Comparison of ENCODE assay signal across 1 cellular context in the genomic region with DNA sequence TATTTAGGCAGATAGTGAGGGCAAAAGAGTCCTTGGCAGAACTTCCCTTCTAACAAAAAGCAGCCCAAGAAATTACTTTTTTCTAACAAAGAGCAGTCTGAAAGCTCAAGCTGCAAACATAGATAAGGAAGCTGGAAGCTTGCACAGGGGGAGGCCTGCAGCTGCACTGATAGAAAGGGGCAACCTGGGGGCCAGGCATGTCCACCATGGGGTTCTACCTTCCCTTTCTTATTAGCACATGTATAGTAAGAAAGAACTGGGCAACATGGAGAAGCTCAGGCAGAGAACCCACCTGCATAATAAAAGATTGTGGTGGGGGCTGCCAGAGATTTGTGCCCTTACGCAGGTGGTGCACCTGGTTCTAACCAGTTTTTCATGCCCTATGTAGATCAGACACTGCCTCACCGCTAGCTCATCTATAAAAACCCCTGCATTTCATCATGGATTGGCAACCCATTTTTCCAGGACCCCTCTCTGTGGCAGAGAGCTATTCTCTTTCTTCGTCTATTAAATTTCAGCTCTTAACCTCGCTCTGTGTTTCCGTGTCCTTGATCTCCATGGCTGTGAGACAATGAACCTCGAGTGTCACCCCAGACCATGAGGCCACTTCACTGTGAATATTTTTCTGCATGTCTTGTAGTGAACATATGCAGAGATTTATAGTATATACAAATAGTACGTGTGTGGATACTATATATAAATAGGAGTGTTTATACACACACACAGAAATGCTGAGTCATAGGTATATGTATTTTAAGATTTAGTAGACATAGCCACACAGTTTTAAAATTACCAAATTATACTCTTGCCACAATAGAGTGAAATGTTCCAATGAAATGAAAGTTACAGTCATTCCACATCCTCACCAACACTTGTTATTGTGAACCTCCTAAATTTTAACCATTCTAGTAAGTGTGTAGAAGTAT.
TF ChIP-seq lines count a peak whose summit lies in the region.

No MANE protein-coding gene starts in this region.

TF ChIP-seq in K562, 482 proteins besides CTCF, POLR2A, EP300 and RAD21 (continued from another document and continues in another):
- TF ChIP-seq NONO (IDR thresholded peaks at IDR 0.05; ENCODE audit: low read depth in 2 of 2, low read length in 1 of 2) = peak in 1 of 2 experiments; percentile 42; a peak in 1 of 4 replicates
- peak; percentile 80 to 84 for TF ChIP-seq TRIM24 (IDR thresholded peaks at IDR 0.05)
- TF ChIP-seq NFYB (IDR thresholded peaks at IDR 0.05; ENCODE audit: extremely low read depth, insufficient read length) = no peak
- no peak for TF ChIP-seq ARHGAP35 (IDR thresholded peaks at IDR 0.05; ENCODE audit: partially characterized antibody)
- TF ChIP-seq, protein P1, sequence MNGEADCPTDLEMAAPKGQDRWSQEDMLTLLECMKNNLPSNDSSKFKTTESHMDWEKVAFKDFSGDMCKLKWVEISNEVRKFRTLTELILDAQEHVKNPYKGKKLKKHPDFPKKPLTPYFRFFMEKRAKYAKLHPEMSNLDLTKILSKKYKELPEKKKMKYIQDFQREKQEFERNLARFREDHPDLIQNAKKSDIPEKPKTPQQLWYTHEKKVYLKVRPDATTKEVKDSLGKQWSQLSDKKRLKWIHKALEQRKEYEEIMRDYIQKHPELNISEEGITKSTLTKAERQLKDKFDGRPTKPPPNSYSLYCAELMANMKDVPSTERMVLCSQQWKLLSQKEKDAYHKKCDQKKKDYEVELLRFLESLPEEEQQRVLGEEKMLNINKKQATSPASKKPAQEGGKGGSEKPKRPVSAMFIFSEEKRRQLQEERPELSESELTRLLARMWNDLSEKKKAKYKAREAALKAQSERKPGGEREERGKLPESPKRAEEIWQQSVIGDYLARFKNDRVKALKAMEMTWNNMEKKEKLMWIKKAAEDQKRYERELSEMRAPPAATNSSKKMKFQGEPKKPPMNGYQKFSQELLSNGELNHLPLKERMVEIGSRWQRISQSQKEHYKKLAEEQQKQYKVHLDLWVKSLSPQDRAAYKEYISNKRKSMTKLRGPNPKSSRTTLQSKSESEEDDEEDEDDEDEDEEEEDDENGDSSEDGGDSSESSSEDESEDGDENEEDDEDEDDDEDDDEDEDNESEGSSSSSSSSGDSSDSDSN (IDR thresholded peaks at IDR 0.05; ENCODE audit: borderline replicate concordance in 1 of 2, low read depth in 2 of 2, low read length in 2 of 2) = no peak
- TF ChIP-seq, protein P2, sequence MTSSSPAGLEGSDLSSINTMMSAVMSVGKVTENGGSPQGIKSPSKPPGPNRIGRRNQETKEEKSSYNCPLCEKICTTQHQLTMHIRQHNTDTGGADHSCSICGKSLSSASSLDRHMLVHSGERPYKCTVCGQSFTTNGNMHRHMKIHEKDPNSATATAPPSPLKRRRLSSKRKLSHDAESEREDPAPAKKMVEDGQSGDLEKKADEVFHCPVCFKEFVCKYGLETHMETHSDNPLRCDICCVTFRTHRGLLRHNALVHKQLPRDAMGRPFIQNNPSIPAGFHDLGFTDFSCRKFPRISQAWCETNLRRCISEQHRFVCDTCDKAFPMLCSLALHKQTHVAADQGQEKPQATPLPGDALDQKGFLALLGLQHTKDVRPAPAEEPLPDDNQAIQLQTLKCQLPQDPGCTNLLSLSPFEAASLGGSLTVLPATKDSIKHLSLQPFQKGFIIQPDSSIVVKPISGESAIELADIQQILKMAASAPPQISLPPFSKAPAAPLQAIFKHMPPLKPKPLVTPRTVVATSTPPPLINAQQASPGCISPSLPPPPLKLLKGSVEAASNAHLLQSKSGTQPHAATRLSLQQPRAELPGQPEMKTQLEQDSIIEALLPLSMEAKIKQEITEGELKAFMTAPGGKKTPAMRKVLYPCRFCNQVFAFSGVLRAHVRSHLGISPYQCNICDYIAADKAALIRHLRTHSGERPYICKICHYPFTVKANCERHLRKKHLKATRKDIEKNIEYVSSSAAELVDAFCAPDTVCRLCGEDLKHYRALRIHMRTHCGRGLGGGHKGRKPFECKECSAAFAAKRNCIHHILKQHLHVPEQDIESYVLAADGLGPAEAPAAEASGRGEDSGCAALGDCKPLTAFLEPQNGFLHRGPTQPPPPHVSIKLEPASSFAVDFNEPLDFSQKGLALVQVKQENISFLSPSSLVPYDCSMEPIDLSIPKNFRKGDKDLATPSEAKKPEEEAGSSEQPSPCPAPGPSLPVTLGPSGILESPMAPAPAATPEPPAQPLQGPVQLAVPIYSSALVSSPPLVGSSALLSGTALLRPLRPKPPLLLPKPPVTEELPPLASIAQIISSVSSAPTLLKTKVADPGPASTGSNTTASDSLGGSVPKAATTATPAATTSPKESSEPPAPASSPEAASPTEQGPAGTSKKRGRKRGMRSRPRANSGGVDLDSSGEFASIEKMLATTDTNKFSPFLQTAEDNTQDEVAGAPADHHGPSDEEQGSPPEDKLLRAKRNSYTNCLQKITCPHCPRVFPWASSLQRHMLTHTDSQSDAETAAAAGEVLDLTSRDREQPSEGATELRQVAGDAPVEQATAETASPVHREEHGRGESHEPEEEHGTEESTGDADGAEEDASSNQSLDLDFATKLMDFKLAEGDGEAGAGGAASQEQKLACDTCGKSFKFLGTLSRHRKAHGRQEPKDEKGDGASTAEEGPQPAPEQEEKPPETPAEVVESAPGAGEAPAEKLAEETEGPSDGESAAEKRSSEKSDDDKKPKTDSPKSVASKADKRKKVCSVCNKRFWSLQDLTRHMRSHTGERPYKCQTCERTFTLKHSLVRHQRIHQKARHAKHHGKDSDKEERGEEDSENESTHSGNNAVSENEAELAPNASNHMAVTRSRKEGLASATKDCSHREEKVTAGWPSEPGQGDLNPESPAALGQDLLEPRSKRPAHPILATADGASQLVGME (CRISPR knock-in tag; IDR thresholded peaks at IDR 0.05) = no peak
- TF ChIP-seq ATF7 (IDR thresholded peaks at IDR 0.05) = 0 out of 2 replicates have a peak, but pooled peaks have one; percentile 13
- TF ChIP-seq CCNT2 (IDR thresholded peaks at IDR 0.05; ENCODE audit: borderline replicate concordance, extremely low read depth, insufficient read length, low read depth, low read length) = peak; percentile 55
- TF ChIP-seq RNF2 (IDR thresholded peaks at IDR 0.05) = 0 out of 2 replicates have a peak, but pooled peaks have one; percentile 25
- TF ChIP-seq DMBX1 (CRISPR knock-in tag; IDR thresholded peaks at IDR 0.05; ENCODE audit: borderline replicate concordance) = peak; percentile 80; the same call in 1 of the 2 replicates
- TF ChIP-seq ZNF253 (CRISPR knock-in tag; conservative IDR thresholded peaks at IDR 0.05) = no peak
- TF ChIP-seq ETV1 (tag; conservative IDR thresholded peaks at IDR 0.05; ENCODE audit: low read depth) = peak; percentile 28; the same call in 1 of the 2 replicates
- TF ChIP-seq MAFK (IDR thresholded peaks at IDR 0.05; ENCODE audit: low read length) = peak; percentile 81
- peak; percentile 91 for TF ChIP-seq NCOR1 (IDR thresholded peaks at IDR 0.05)
- TF ChIP-seq ZNF134 (CRISPR knock-in tag; conservative IDR thresholded peaks at IDR 0.05) = no peak
- TF ChIP-seq ARID1B (IDR thresholded peaks at IDR 0.05) = peak; percentile 97
- TF ChIP-seq, protein P3, sequence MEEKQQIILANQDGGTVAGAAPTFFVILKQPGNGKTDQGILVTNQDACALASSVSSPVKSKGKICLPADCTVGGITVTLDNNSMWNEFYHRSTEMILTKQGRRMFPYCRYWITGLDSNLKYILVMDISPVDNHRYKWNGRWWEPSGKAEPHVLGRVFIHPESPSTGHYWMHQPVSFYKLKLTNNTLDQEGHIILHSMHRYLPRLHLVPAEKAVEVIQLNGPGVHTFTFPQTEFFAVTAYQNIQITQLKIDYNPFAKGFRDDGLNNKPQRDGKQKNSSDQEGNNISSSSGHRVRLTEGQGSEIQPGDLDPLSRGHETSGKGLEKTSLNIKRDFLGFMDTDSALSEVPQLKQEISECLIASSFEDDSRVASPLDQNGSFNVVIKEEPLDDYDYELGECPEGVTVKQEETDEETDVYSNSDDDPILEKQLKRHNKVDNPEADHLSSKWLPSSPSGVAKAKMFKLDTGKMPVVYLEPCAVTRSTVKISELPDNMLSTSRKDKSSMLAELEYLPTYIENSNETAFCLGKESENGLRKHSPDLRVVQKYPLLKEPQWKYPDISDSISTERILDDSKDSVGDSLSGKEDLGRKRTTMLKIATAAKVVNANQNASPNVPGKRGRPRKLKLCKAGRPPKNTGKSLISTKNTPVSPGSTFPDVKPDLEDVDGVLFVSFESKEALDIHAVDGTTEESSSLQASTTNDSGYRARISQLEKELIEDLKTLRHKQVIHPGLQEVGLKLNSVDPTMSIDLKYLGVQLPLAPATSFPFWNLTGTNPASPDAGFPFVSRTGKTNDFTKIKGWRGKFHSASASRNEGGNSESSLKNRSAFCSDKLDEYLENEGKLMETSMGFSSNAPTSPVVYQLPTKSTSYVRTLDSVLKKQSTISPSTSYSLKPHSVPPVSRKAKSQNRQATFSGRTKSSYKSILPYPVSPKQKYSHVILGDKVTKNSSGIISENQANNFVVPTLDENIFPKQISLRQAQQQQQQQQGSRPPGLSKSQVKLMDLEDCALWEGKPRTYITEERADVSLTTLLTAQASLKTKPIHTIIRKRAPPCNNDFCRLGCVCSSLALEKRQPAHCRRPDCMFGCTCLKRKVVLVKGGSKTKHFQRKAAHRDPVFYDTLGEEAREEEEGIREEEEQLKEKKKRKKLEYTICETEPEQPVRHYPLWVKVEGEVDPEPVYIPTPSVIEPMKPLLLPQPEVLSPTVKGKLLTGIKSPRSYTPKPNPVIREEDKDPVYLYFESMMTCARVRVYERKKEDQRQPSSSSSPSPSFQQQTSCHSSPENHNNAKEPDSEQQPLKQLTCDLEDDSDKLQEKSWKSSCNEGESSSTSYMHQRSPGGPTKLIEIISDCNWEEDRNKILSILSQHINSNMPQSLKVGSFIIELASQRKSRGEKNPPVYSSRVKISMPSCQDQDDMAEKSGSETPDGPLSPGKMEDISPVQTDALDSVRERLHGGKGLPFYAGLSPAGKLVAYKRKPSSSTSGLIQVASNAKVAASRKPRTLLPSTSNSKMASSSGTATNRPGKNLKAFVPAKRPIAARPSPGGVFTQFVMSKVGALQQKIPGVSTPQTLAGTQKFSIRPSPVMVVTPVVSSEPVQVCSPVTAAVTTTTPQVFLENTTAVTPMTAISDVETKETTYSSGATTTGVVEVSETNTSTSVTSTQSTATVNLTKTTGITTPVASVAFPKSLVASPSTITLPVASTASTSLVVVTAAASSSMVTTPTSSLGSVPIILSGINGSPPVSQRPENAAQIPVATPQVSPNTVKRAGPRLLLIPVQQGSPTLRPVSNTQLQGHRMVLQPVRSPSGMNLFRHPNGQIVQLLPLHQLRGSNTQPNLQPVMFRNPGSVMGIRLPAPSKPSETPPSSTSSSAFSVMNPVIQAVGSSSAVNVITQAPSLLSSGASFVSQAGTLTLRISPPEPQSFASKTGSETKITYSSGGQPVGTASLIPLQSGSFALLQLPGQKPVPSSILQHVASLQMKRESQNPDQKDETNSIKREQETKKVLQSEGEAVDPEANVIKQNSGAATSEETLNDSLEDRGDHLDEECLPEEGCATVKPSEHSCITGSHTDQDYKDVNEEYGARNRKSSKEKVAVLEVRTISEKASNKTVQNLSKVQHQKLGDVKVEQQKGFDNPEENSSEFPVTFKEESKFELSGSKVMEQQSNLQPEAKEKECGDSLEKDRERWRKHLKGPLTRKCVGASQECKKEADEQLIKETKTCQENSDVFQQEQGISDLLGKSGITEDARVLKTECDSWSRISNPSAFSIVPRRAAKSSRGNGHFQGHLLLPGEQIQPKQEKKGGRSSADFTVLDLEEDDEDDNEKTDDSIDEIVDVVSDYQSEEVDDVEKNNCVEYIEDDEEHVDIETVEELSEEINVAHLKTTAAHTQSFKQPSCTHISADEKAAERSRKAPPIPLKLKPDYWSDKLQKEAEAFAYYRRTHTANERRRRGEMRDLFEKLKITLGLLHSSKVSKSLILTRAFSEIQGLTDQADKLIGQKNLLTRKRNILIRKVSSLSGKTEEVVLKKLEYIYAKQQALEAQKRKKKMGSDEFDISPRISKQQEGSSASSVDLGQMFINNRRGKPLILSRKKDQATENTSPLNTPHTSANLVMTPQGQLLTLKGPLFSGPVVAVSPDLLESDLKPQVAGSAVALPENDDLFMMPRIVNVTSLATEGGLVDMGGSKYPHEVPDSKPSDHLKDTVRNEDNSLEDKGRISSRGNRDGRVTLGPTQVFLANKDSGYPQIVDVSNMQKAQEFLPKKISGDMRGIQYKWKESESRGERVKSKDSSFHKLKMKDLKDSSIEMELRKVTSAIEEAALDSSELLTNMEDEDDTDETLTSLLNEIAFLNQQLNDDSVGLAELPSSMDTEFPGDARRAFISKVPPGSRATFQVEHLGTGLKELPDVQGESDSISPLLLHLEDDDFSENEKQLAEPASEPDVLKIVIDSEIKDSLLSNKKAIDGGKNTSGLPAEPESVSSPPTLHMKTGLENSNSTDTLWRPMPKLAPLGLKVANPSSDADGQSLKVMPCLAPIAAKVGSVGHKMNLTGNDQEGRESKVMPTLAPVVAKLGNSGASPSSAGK (IDR thresholded peaks at IDR 0.05) = peak; percentile 75
- no peak for TF ChIP-seq PRMT5 (CRISPR knock-in tag; IDR thresholded peaks at IDR 0.05)
- peak; percentile 5; the same call in 1 of the 2 replicates for TF ChIP-seq GATAD2B (IDR thresholded peaks at IDR 0.05; ENCODE audit: borderline replicate concordance)
- TF ChIP-seq HDAC1 (IDR thresholded peaks at IDR 0.05) = peak in 1 of 2 experiments; percentile 36; a peak in 1 of 4 replicates
- TF ChIP-seq NCOA1 (IDR thresholded peaks at IDR 0.05; ENCODE audit: low read depth) = peak; percentile 47
- peak; percentile 94 for TF ChIP-seq ZNF316 (IDR thresholded peaks at IDR 0.05)
- peak; percentile 80 for TF ChIP-seq POLR2AphosphoS5 (IDR thresholded peaks at IDR 0.05; ENCODE audit: control insufficient read depth, insufficient read depth, low read depth, low read length)
- TF ChIP-seq NCOA6 (IDR thresholded peaks at IDR 0.05) = no peak
- no peak for TF ChIP-seq ARID2 (IDR thresholded peaks at IDR 0.05)
- peak; percentile 84 for TF ChIP-seq GATA2 (CRISPR knock-in tag; IDR thresholded peaks at IDR 0.05)
- peak; percentile 35; the same call in 1 of the 2 replicates for TF ChIP-seq CC2D1A (IDR thresholded peaks at IDR 0.05)
- peak; percentile 89 for TF ChIP-seq SMARCE1 (IDR thresholded peaks at IDR 0.05)
- peak; percentile 85 for TF ChIP-seq SMAD4 (CRISPR knock-in tag; conservative IDR thresholded peaks at IDR 0.05)
- TF ChIP-seq RBFOX2 (IDR thresholded peaks at IDR 0.05; ENCODE audit: low read depth, low read length) = no peak
- TF ChIP-seq, protein P4, sequence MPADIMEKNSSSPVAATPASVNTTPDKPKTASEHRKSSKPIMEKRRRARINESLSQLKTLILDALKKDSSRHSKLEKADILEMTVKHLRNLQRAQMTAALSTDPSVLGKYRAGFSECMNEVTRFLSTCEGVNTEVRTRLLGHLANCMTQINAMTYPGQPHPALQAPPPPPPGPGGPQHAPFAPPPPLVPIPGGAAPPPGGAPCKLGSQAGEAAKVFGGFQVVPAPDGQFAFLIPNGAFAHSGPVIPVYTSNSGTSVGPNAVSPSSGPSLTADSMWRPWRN (IDR thresholded peaks at IDR 0.05; ENCODE audit: low read depth) = peak; percentile 42; the same call in 1 of the 2 replicates
- TF ChIP-seq MEIS2 (IDR thresholded peaks at IDR 0.05; ENCODE audit: partially characterized antibody) = no peak
- no peak for TF ChIP-seq KAT2B (IDR thresholded peaks at IDR 0.05; ENCODE audit: low read depth, low read length)
- peak; percentile 78 for TF ChIP-seq NFE2 (IDR thresholded peaks at IDR 0.05; ENCODE audit: low read depth)
- peak; percentile 62; the same call in 1 of the 2 replicates for TF ChIP-seq ZNF644 (tag; IDR thresholded peaks at IDR 0.05; ENCODE audit: low read depth)
- peak; percentile 71 for TF ChIP-seq PML (IDR thresholded peaks at IDR 0.05; ENCODE audit: low read length)
